ENCODE assay signal across 11 cellular contexts in the genomic region with DNA sequence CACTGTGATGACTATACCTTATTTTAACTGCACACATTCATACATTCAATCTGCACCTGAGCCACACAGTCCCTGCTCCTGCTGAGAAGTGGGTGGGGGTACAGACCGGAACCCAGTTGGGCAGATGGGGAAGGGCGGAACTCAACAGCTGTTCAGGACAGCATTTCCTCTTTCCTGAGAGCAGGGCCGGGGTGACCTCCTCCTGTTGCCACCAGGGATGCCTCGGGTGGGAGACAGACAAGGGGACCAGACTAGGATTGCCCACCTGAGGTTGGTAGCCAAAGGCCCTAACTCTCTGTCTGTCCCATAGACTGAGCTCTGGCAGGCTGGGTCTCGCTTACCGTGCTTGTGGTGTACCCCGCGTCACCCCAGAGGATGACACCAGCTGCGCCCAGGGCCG. TPM values are rescaled to one million over a fixed set of nuclear protein-coding genes. Genes with fewer than 3 reads are reported as not detected.
DNase-seq lines count a peak whose midpoint lies in the region; ATAC-seq and TF ChIP-seq lines count a peak whose summit lies in the region.
"Had no signal": no experiment of that assay in that cellular context is flagged by ENCODE, and none has a peak within 500 bp of the region (broad histone marks: within the 10 kb centered on the region; RNA-seq: fewer than 3 reads in every experiment).

No MANE protein-coding gene starts in this region.

- DNase-seq in DND-41: no peak
- DNase-seq in RWPE1 (ENCODE audit: low spot score): no peak
- no peak for DNase-seq in glutamatergic neuron
- no peak for DNase-seq in progenitor cell of endocrine pancreas (ENCODE audit: low spot score, unreplicated experiment)
- DNase-seq in NCI-H2196 (lab: John Stamatoyannopoulos, UW; ENCODE audit: unreplicated experiment): no peak
- no peak for DNase-seq in testis
- DNase-seq in sigmoid colon: no peak
- DNase-seq: adrenal gland, COR-L47, NCI-H1105 had no signal

- H4K20me1 ChIP-seq in DND-41 (ENCODE audit: insufficient read depth, low read length): peaks cover 19% of the 10 kb centered on the region; the same call in 1 of the 2 replicates

- TF ChIP-seq EP300 in sigmoid colon (IDR thresholded peaks at IDR 0.05): no peak

- CTCF ChIA-PET in RWPE1 (lab: Yijun Ruan, JAX): no interaction called here

- peaks cover 24% of the 10 kb centered on the region for H3K79me2 ChIP-seq in DND-41 (ENCODE audit: insufficient read depth, low read length)

- peaks cover 4% of the 10 kb centered on the region for H3K9me3 Mint-ChIP-seq in glutamatergic neuron (ENCODE audit: unreplicated experiment)
- no peaks in the 10 kb centered on the region for H3K9me3 Mint-ChIP-seq in progenitor cell of endocrine pancreas (ENCODE audit: low read depth)

- H3K4me1 ChIP-seq in DND-41 (ENCODE audit: insufficient read depth, low read length): peaks cover 42% of the 10 kb centered on the region
- H3K4me1 ChIP-seq in testis: peaks cover 45% of the 10 kb centered on the region
- H3K4me1 ChIP-seq in sigmoid colon: peaks cover 0 to 56% (median 52%) of the 10 kb centered on the region in 4 donors

- POLR2A ChIA-PET in RWPE1 (lab: Yijun Ruan, JAX; ENCODE audit: low non-redundant PET): no interaction called here

- H3K27me3 Mint-ChIP-seq in glutamatergic neuron (ENCODE audit: unreplicated experiment): peaks cover 14% of the 10 kb centered on the region
- no peaks in the 10 kb centered on the region for H3K27me3 Mint-ChIP-seq in progenitor cell of endocrine pancreas

- H3K4me1 Mint-ChIP-seq in glutamatergic neuron (ENCODE audit: low read depth, unreplicated experiment): peaks cover 12% of the 10 kb centered on the region
- H3K4me1 Mint-ChIP-seq in progenitor cell of endocrine pancreas (ENCODE audit: low read depth): peaks cover 28% of the 10 kb centered on the region

- H3K36me3 Mint-ChIP-seq in glutamatergic neuron (ENCODE audit: unreplicated experiment): peaks cover 4% of the 10 kb centered on the region
- peaks cover 30% of the 10 kb centered on the region for H3K36me3 Mint-ChIP-seq in progenitor cell of endocrine pancreas (ENCODE audit: insufficient read depth)

- H3K4me3 ChIP-seq in DND-41 (ENCODE audit: low read depth in 1 of 2, low read length in 2 of 2) (no peak overlapping the region), testis (no peak overlapping the region), sigmoid colon (no peak overlapping the region)

- H3K9me3 ChIP-seq in DND-41 (ENCODE audit: insufficient read depth, low read length, severe bottlenecking): no peaks in the 10 kb centered on the region
- no peaks in the 10 kb centered on the region for H3K9me3 ChIP-seq in testis
- no peaks in the 10 kb centered on the region for H3K9me3 ChIP-seq in sigmoid colon
- H3K9me3 ChIP-seq: adrenal gland had no signal

- no peak for TF ChIP-seq CTCF in DND-41 (IDR thresholded peaks at IDR 0.05; ENCODE audit: borderline replicate concordance, extremely low read depth, low read length, poor library complexity, severe bottlenecking)
- no peak for TF ChIP-seq CTCF in RWPE1 (conservative IDR thresholded peaks at IDR 0.05; ENCODE audit: low read depth)
- TF ChIP-seq CTCF in glutamatergic neuron (IDR thresholded peaks at IDR 0.05; ENCODE audit: partially characterized antibody, unreplicated experiment): no peak
- TF ChIP-seq CTCF in progenitor cell of endocrine pancreas (IDR thresholded peaks at IDR 0.05; ENCODE audit: unreplicated experiment): no peak
- no peak for TF ChIP-seq CTCF in testis (IDR thresholded peaks at IDR 0.05)
- no peak for TF ChIP-seq CTCF in sigmoid colon (IDR thresholded peaks at IDR 0.05)

- H3K27ac Mint-ChIP-seq in glutamatergic neuron (ENCODE audit: unreplicated experiment): no peak overlapping the region
- H3K27ac Mint-ChIP-seq in progenitor cell of endocrine pancreas: no peak overlapping the region

- intact Hi-C loops in testis (cut with DNase I; ENCODE audit: low total_unique reads): no loop called here
- intact Hi-C loops in sigmoid colon (cut with DNase I): no loop called here

- no peak for ATAC-seq in DND-41 (ENCODE audit: insufficient read depth, low read depth)
- ATAC-seq in HG02642 (IDR thresholded peaks at IDR 0.05; ENCODE audit: poor library complexity, unreplicated experiment): no peak

- H3K4me3 Mint-ChIP-seq in glutamatergic neuron (ENCODE audit: unreplicated experiment): peak overlapping the region; percentile 52
- H3K4me3 Mint-ChIP-seq in progenitor cell of endocrine pancreas (ENCODE audit: low read depth): peak overlapping the region; percentile 52

- no peak overlapping the region for H3K9ac ChIP-seq in DND-41 (ENCODE audit: low read depth, low read length)

- H2AFZ ChIP-seq in DND-41 (ENCODE audit: low read depth, low read length): no peak overlapping the region

- 75 to 84% methylated on average over 6 to 10 of the region's 10 CpGs for WGBS in testis, 2 donors
- WGBS in sigmoid colon, 2 donors: 73 to 75% methylated on average over 10 of the region's 10 CpGs

- H3K4me2 ChIP-seq in DND-41 (ENCODE audit: insufficient read depth, low read length): peak overlapping the region; percentile 78; the same call in 1 of the 2 replicates

- H3K27me3 ChIP-seq in DND-41 (ENCODE audit: insufficient read depth, low read length, poor library complexity) (no peaks in the 10 kb centered on the region), testis (no peaks in the 10 kb centered on the region), sigmoid colon (no peaks in the 10 kb centered on the region)
- H3K27me3 ChIP-seq: adrenal gland had no signal

- H3K36me3 ChIP-seq in DND-41 (ENCODE audit: insufficient read depth, low read length) (peaks cover 44% of the 10 kb centered on the region), testis (ENCODE audit: low read depth, missing control alignments) (no peaks in the 10 kb centered on the region), sigmoid colon (peaks cover 0 to 45% (median 6%) of the 10 kb centered on the region in 4 donors)

- TF ChIP-seq POLR2A in testis (IDR thresholded peaks at IDR 0.05) (no peak), sigmoid colon (IDR thresholded peaks at IDR 0.05) (no peak)

- H3K27ac ChIP-seq in DND-41 (ENCODE audit: low read length) (no peak overlapping the region), RWPE1 (peak overlapping the region; percentile 97), testis (no peak overlapping the region), sigmoid colon (peak overlapping the region in 2 of 4 donors; percentile 13 to 30)

RNA-seq across cellular contexts. Expression of gene HYAL2, which starts 3.9 kb away (rescaled TPM):
- 48.4 TPM for total RNA-seq in glutamatergic neuron (ENCODE audit: unreplicated experiment)
- total RNA-seq in progenitor cell of endocrine pancreas: 74.3 and 77.9 TPM in 2 replicates
- 100 to 1,000 TPM in 1 of 2 donors, 10 to 100 TPM in 1; 90.9 to 111 TPM for total RNA-seq in testis
- polyA plus RNA-seq in testis (ENCODE audit: insufficient read depth, low read depth, low replicate concordance): 58.6 TPM
- 10 to 100 TPM; 41.6 to 62.6 (median 49.4) TPM for total RNA-seq in sigmoid colon
- polyA plus RNA-seq in sigmoid colon: 10 to 100 TPM in 2 of 3 donors, 1 to 10 TPM in 1; 8.6 to 45.8 (median 13.8) TPM

RNA-seq across cellular contexts. Expression of gene TUSC2, which starts 9.4 kb away (rescaled TPM):
- total RNA-seq in glutamatergic neuron (ENCODE audit: unreplicated experiment) (30.8 TPM), progenitor cell of endocrine pancreas (33.1 and 34.9 TPM in 2 replicates), testis (10 to 100 TPM; 32.7 to 44.5 TPM), sigmoid colon (10 to 100 TPM; 23.2 to 54.7 (median 38.0) TPM)
- polyA plus RNA-seq in testis (ENCODE audit: insufficient read depth, low read depth, low replicate concordance) (43.4 TPM), sigmoid colon (10 to 100 TPM; 28.7 to 37.1 (median 33.0) TPM)

RNA-seq across cellular contexts. Expression of gene HYAL1, which starts 15.2 kb away (rescaled TPM):
- 0.96 TPM for total RNA-seq in glutamatergic neuron (ENCODE audit: unreplicated experiment)
- total RNA-seq in progenitor cell of endocrine pancreas: 3.1 and 4.1 TPM in 2 replicates
- total RNA-seq in testis: 1 to 10 TPM; 2.7 to 3.2 TPM
- 3.7 TPM for polyA plus RNA-seq in testis (ENCODE audit: insufficient read depth, low read depth, low replicate concordance)
- 1 to 10 TPM; 3.5 to 7.2 (median 4.2) TPM for total RNA-seq in sigmoid colon
- polyA plus RNA-seq in sigmoid colon: 10 to 100 TPM in 1 of 3 donors, 1 to 10 TPM in 2; 2.4 to 15.1 (median 9.5) TPM

RNA-seq across cellular contexts. Expression of gene HYAL3, which starts 19.4 kb away (rescaled TPM):
- 6.9 TPM for total RNA-seq in glutamatergic neuron (ENCODE audit: unreplicated experiment)
- total RNA-seq in progenitor cell of endocrine pancreas: 3.2 and 3.6 TPM in 2 replicates
- total RNA-seq in testis: 10 to 100 TPM; 13.8 to 25.2 TPM
- 27.9 TPM for polyA plus RNA-seq in testis (ENCODE audit: insufficient read depth, low read depth, low replicate concordance)
- 1 to 10 TPM; 2.1 to 8.3 (median 3.4) TPM for total RNA-seq in sigmoid colon
- polyA plus RNA-seq in sigmoid colon: 1 to 10 TPM in 2 of 3 donors, under 1 TPM in 1; 0.60 to 4.4 (median 2.8) TPM

RNA-seq across cellular contexts. Expression of gene NAA80, which starts 19.4 kb away (rescaled TPM):
- 13.3 TPM for total RNA-seq in glutamatergic neuron (ENCODE audit: unreplicated experiment)
- total RNA-seq in progenitor cell of endocrine pancreas: 7.5 and 9.4 TPM in 2 replicates
- 10 to 100 TPM; 37.9 to 79.4 TPM for total RNA-seq in testis
- polyA plus RNA-seq in testis (ENCODE audit: insufficient read depth, low read depth, low replicate concordance): 72.4 TPM
- total RNA-seq in sigmoid colon: 1 to 10 TPM; 3.6 to 9.4 (median 7.6) TPM
- 1 to 10 TPM; 3.5 to 9.5 (median 4.2) TPM for polyA plus RNA-seq in sigmoid colon
